7 cellular contexts compared by ENCODE assay signal in the genomic region with DNA sequence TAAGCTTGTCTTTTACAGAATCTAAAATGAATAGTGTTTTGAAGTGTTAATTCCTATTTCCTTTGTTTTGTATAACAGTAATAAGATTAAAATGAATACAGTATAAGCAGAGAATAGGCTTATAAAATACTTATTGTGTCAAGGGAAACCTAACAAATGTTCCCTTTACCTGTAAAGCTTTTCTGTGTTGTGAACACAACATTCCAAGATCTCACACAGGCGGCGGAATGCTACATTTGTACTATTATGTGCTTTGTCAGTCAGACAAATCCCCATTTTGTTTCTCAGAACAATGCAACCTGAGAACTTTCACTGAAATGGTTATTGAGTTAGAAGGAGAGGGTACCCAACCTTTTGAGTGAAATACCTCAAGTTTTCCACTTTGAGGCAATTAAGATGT.
"Had no signal": no experiment of that assay in that cellular context is flagged by ENCODE, and none has a peak within 500 bp of the region (broad histone marks: within the 10 kb centered on the region; RNA-seq: fewer than 3 reads in every experiment).

No MANE protein-coding gene starts in this region.

- H3K4me3 Mint-ChIP-seq: HFFc6 had no signal

- H3K4me3 ChIP-seq: K562 had no signal

- DNase-seq: GOT3, H7, HFFc6, IMR-90, KG1 had no signal

- H3K27ac Mint-ChIP-seq: HFFc6 had no signal

- ATAC-seq: HCT116, K562 had no signal
